2 cellular contexts compared by ENCODE assay signal in genomic region chr11:69102161-69102695, GRCh38.
A peak's percentile ranks its signal among the peaks of the same experiment; 100 is the strongest.
TF ChIP-seq lines count a peak whose summit lies in the region.

No MANE protein-coding gene starts in this region.

TF ChIP-seq in A549, 52 proteins besides CTCF, POLR2A, EP300 and RAD21 (continued from another document):
- TF ChIP-seq ATOH8 (CRISPR knock-in tag; IDR thresholded peaks at IDR 0.05; ENCODE audit: low read depth) (no peak), CHD4 (IDR thresholded peaks at IDR 0.05; ENCODE audit: borderline replicate concordance) (no peak), ELK1 (IDR thresholded peaks at IDR 0.05; ENCODE audit: low read depth, low read length) (no peak)

TF ChIP-seq in Ishikawa, 13 proteins besides CTCF, POLR2A, EP300 and RAD21 (continued from another document):
- TF ChIP-seq REST (IDR thresholded peaks at IDR 0.05; ENCODE audit: low read depth) (peak; percentile 54), CEBPB (IDR thresholded peaks at IDR 0.05) (no peak), CREB1 (IDR thresholded peaks at IDR 0.05; ENCODE audit: low read depth) (no peak), NFIC (IDR thresholded peaks at IDR 0.05) (no peak), FOXM1 (IDR thresholded peaks at IDR 0.05; ENCODE audit: borderline replicate concordance, low read depth) (no peak)
